25 cellular contexts compared by ENCODE assay signal in genomic region chr6:16624631-16625299, GRCh38.
DNase-seq lines count a peak whose midpoint lies in the region; ATAC-seq and TF ChIP-seq lines count a peak whose summit lies in the region.
"Had no signal": no experiment of that assay in that cellular context is flagged by ENCODE, and none has a peak within 500 bp of the region (broad histone marks: within the 10 kb centered on the region; RNA-seq: fewer than 3 reads in every experiment).

No MANE protein-coding gene starts in this region.

- H3K4me3 ChIP-seq in foreskin fibroblast (ENCODE audit: low read depth in 1 of 2, low read length in 2 of 2), result no peak overlapping the region
- H3K4me3 ChIP-seq: esophagus squamous epithelium, HAP-1, pancreas, skin epidermis, suprapubic skin had no signal

- ATAC-seq in stimulated activated memory B cell treated with anti-CD40 and anti-IgM and Interleukin-4, amounts not matched to agents 10 μg/mL and 1 μg/mL and 100 μg/mL, for 72 hours, result no peak
- ATAC-seq in GM18861 (IDR thresholded peaks at IDR 0.05; ENCODE audit: unreplicated experiment) (no peak), GM21529 (IDR thresholded peaks at IDR 0.05; ENCODE audit: unreplicated experiment) (no peak)
- ATAC-seq: activated CD4-positive, CD25-positive, alpha-beta regulatory T cell treated with anti-CD3 and anti-CD28 coated beads, Interleukin-2, amount 50 U/mL, for 24 hours; activated CD8-positive, alpha-beta memory T cell treated with anti-CD3 and anti-CD28 coated beads, Interleukin-2, amount 10 ng/mL, durations not matched to agents 7 days and 5 days; left colon; T-helper 17 cell had no signal

- no peaks in the 10 kb centered on the region for H3K9me3 Mint-ChIP-seq in stimulated activated memory B cell treated with anti-CD40 and anti-IgM and Interleukin-4, amounts not matched to agents 10 μg/mL and 1 μg/mL and 100 μg/mL, for 72 hours

- H3K4me1 Mint-ChIP-seq in stimulated activated memory B cell treated with anti-CD40 and anti-IgM and Interleukin-4, amounts not matched to agents 10 μg/mL and 1 μg/mL and 100 μg/mL, for 72 hours, result peaks cover 31% of the 10 kb centered on the region

- H3K27ac Mint-ChIP-seq in stimulated activated memory B cell treated with anti-CD40 and anti-IgM and Interleukin-4, amounts not matched to agents 10 μg/mL and 1 μg/mL and 100 μg/mL, for 72 hours, result peak overlapping the region; percentile 14
- H3K27ac Mint-ChIP-seq: activated CD8-positive, alpha-beta memory T cell treated with anti-CD3 and anti-CD28 coated beads, Interleukin-2, amount 10 ng/mL, durations not matched to agents 7 days and 5 days had no signal

- no peak for TF ChIP-seq CTCF in foreskin fibroblast (IDR thresholded peaks at IDR 0.05; ENCODE audit: low read depth, low read length)

- DNase-seq in NCI-H748 (lab: John Stamatoyannopoulos, UW; ENCODE audit: unreplicated experiment), result peak; percentile 49
- DNase-seq in NCI-H748 treated with DMSO at 0.1 percent for 48 hours (lab: John Stamatoyannopoulos, UW), result no peak
- peak; percentile 35 for DNase-seq in amniotic stem cell (lab: John Stamatoyannopoulos, UW)
- DNase-seq in foreskin fibroblast, result peak; percentile 7 to 49
- DNase-seq in activated CD8-positive, alpha-beta memory T cell treated with anti-CD3 and anti-CD28 coated beads, Interleukin-2, amount 50 U/mL, for 48 hours, result no peak
- DNase-seq: activated CD4-positive, alpha-beta T cell treated with anti-CD3 and anti-CD28 coated beads, Interleukin-2, amount 50 U/mL, for 4 hours; activated CD8-positive, alpha-beta memory T cell treated with anti-CD3 and anti-CD28 coated beads, Interleukin-2, amount 10 ng/mL, durations not matched to agents 7 days and 5 days; activated gamma-delta T cell treated with Interleukin-2 at 50 U/mL for 16 hours; activated T-cell treated with anti-CD3 and anti-CD28 coated beads, Interleukin-2, amount 50 U/mL, for 48 hours; Calu3; DMS79 treated with DMSO at 0.1 percent for 48 hours; esophagus squamous epithelium; left colon; NCI-H2107; NK-92 treated with Interleukin-12 subunit alpha and Interleukin-12 subunit beta, amount 100 ng/mL, for 24 hours; pancreas; stimulated activated naive CD4-positive, alpha-beta T cell treated with Interleukin-2 at 50 U/mL for 16 hours; T-helper 17 cell had no signal

- H3K4me3 Mint-ChIP-seq in stimulated activated memory B cell treated with anti-CD40 and anti-IgM and Interleukin-4, amounts not matched to agents 10 μg/mL and 1 μg/mL and 100 μg/mL, for 72 hours, result no peak overlapping the region
- H3K4me3 Mint-ChIP-seq: activated CD8-positive, alpha-beta memory T cell treated with anti-CD3 and anti-CD28 coated beads, Interleukin-2, amount 10 ng/mL, durations not matched to agents 7 days and 5 days; T-helper 17 cell had no signal

- H3K27me3 Mint-ChIP-seq in stimulated activated memory B cell treated with anti-CD40 and anti-IgM and Interleukin-4, amounts not matched to agents 10 μg/mL and 1 μg/mL and 100 μg/mL, for 72 hours, result no peaks in the 10 kb centered on the region
- H3K27me3 Mint-ChIP-seq: activated CD8-positive, alpha-beta memory T cell treated with anti-CD3 and anti-CD28 coated beads, Interleukin-2, amount 10 ng/mL, durations not matched to agents 7 days and 5 days; T-helper 17 cell had no signal

- peaks cover 43% of the 10 kb centered on the region for H3K36me3 Mint-ChIP-seq in stimulated activated memory B cell treated with anti-CD40 and anti-IgM and Interleukin-4, amounts not matched to agents 10 μg/mL and 1 μg/mL and 100 μg/mL, for 72 hours

Comparison
In these comparisons a context has a peak if more than half of its experiments do, and no peak if none do; other contexts are left out.
1. DNase-seq: peak in NCI-H748 (single experiment), amniotic stem cell (single experiment) and foreskin fibroblast (2 of 2); none in NCI-H748 treated with DMSO at 0.1 percent for 48 hours (single experiment) and activated CD8-positive, alpha-beta memory T cell treated with anti-CD3 and anti-CD28 coated beads, Interleukin-2, amount 50 U/mL, for 48 hours (single experiment).